In the genomic region with DNA sequence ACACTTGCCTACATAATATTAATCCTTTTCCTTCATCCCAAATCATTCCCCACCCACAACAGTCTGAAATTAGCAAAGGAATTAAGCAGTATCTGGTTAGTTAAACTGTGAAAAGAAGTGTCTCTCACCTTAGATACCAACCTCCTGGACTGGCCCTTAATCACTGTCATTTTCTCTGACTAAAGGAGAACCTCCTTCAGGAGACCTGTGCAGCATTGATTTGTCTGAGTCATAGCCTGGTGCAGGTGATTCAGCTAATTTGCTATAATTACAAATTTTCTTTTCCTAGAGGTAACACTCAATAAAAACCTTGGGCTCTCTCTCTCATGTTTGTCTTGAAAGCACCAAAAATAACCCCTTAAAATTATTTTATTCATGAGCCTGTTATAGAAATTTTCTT, we compare ENCODE assay signal across 24 cellular contexts.
DNase-seq lines count a peak whose midpoint lies in the region; FAIRE-seq and TF ChIP-seq lines count a peak whose summit lies in the region.
"Had no signal": no experiment of that assay in that cellular context is flagged by ENCODE, and none has a peak within 500 bp of the region (broad histone marks: within the 10 kb centered on the region; RNA-seq: fewer than 3 reads in every experiment).

No MANE protein-coding gene starts in this region.

- H3K4me3 Mint-ChIP-seq in endothelial cell (ENCODE audit: unreplicated experiment): no peak overlapping the region
- H3K4me3 Mint-ChIP-seq: CD4-positive, alpha-beta T cell had no signal

- no peaks in the 10 kb centered on the region for H3K36me3 Mint-ChIP-seq in endothelial cell (ENCODE audit: low read depth, unreplicated experiment)

- H3K27ac Mint-ChIP-seq in endothelial cell (ENCODE audit: unreplicated experiment): no peak overlapping the region
- H3K27ac Mint-ChIP-seq: CD4-positive, alpha-beta T cell had no signal

- no peaks in the 10 kb centered on the region for H3K9me3 Mint-ChIP-seq in endothelial cell (ENCODE audit: unreplicated experiment)

- no peaks in the 10 kb centered on the region for H3K36me3 ChIP-seq in bronchial epithelial cell (ENCODE audit: control insufficient read depth, insufficient read depth, low read length)
- H3K36me3 ChIP-seq: BLaER1 treated with 17β-estradiol and CSF1 and Interleukin-3, amounts not matched to agents 10 nM and 100 nM had no signal

- peaks cover 3% of the 10 kb centered on the region for H3K27me3 Mint-ChIP-seq in endothelial cell (ENCODE audit: unreplicated experiment)
- H3K27me3 Mint-ChIP-seq: CD4-positive, alpha-beta T cell had no signal

- peaks cover 9% of the 10 kb centered on the region for H3K4me1 Mint-ChIP-seq in endothelial cell (ENCODE audit: unreplicated experiment)

- H3K27me3 ChIP-seq in bronchial epithelial cell (ENCODE audit: control insufficient read depth, insufficient read depth, low read length): no peaks in the 10 kb centered on the region
- H3K27me3 ChIP-seq: BLaER1 treated with 17β-estradiol and CSF1 and Interleukin-3, amounts not matched to agents 10 nM and 100 nM had no signal

- H3K4me3 ChIP-seq in bronchial epithelial cell (ENCODE audit: low read depth, low read length): no peak overlapping the region
- H3K4me3 ChIP-seq: A549; BLaER1 treated with 17β-estradiol and CSF1 and Interleukin-3, amounts not matched to agents 10 nM and 100 nM had no signal

- DNase-seq in HPDE6-E6E7 (ENCODE audit: extremely low spot score): peak; percentile 48
- peak; percentile 32 for DNase-seq in NCI-H146 (lab: John Stamatoyannopoulos, UW)
- peak; percentile 83 for DNase-seq in bronchial epithelial cell (ENCODE audit: low read depth)
- peak; percentile 63 for DNase-seq in kidney tubule cell (ENCODE audit: low spot score)
- no peak for DNase-seq in endothelial cell (ENCODE audit: low spot score)
- no peak for DNase-seq in NAMALWA (ENCODE audit: low spot score)
- DNase-seq in activated effector memory CD4-positive, alpha-beta T cell treated with Interleukin-2 at 50 U/mL for 16 hours: no peak
- DNase-seq: AML-193; CD4-positive, alpha-beta T cell; DMS79; EL; GDM1; GOT3; HCEC 1CT; NCI-H1092; NCI-H1417 treated with DMSO at 0.1 percent for 48 hours; NCI-H2029; NCI-H2227 treated with DMSO at 0.1 percent for 48 hours; RPMI8226; SHP77 treated with DMSO at 0.1 percent for 48 hours; T-helper 1 cell had no signal

- FAIRE-seq in bronchial epithelial cell (lab: Jason Lieb, UNC): peak; percentile 28
- FAIRE-seq: A549, GM12891 had no signal

- TF ChIP-seq CTCF in bronchial epithelial cell (IDR thresholded peaks at IDR 0.05; ENCODE audit: insufficient read depth, low read length, severe bottlenecking): no peak
- no peak for TF ChIP-seq CTCF in endothelial cell (IDR thresholded peaks at IDR 0.05; ENCODE audit: unreplicated experiment)

Comparison
In these comparisons a context has a peak if more than half of its experiments do, and no peak if none do; other contexts are left out.
1. DNase-seq: peak in HPDE6-E6E7 (single experiment), NCI-H146 (single experiment), bronchial epithelial cell (single experiment) and kidney tubule cell (single experiment); none in endothelial cell (single experiment), NAMALWA (single experiment) and activated effector memory CD4-positive, alpha-beta T cell treated with Interleukin-2 at 50 U/mL for 16 hours (single experiment).